In genomic region chr19:12668937-12669271, GRCh38 we compare ENCODE assay signal across 9 cellular contexts. TPM values are rescaled to one million over a fixed set of nuclear protein-coding genes. Genes with fewer than 3 reads are reported as not detected.
DNase-seq lines count a peak whose midpoint lies in the region; TF ChIP-seq lines count a peak whose summit lies in the region.
"Had no signal": no experiment of that assay in that cellular context is flagged by ENCODE, and none has a peak within 500 bp of the region (broad histone marks: within the 10 kb centered on the region; RNA-seq: fewer than 3 reads in every experiment).

No MANE protein-coding gene starts in this region.

- peaks cover 67% of the 10 kb centered on the region for H3K4me1 Mint-ChIP-seq in nephron progenitor cell

- CTCF ChIA-PET in GM10248 (lab: Yijun Ruan, JAX) = interaction anchor here (0.6 to 7.4 kb wide), 7 partner anchors 9 to 127 kb away, joined by 3 to 93 read pairs (median 4); no protein-coding TSS in a partner anchor

- H3K79me2 ChIP-seq in fibroblast of lung (ENCODE audit: control insufficient read depth, insufficient read depth, low read length) = peaks cover 30% of the 10 kb centered on the region

- H3K4me3 ChIP-seq in GM12875 (ENCODE audit: low read depth, low read length) (peak overlapping the region; percentile 85), NT2/D1 (ENCODE audit: insufficient read length, low read depth) (peak overlapping the region; percentile 89), fibroblast of lung (replicated peaks in 1 of 4; ENCODE audit: control extremely low read depth in 1 of 4, insufficient read depth in 1 of 4, low read depth in 3 of 4, low read length in 4 of 4) (peak overlapping the region; percentile 86 to 94 (median 88))

- peaks cover 26% of the 10 kb centered on the region for H3K4me1 ChIP-seq in NT2/D1 (ENCODE audit: insufficient read depth, insufficient read length)
- H3K4me1 ChIP-seq in fibroblast of lung (ENCODE audit: control insufficient read depth, extremely low read depth, insufficient read depth, low read length) = peaks cover 12% of the 10 kb centered on the region

- H3K4me2 ChIP-seq in fibroblast of lung (ENCODE audit: extremely low read depth, insufficient read depth, low read length) = peak overlapping the region; percentile 77

- H3K27me3 ChIP-seq in NT2/D1 (ENCODE audit: insufficient read depth, insufficient read length) = no peaks in the 10 kb centered on the region
- H3K27me3 ChIP-seq in fibroblast of lung (ENCODE audit: control insufficient read depth, insufficient read depth, low read length) = no peaks in the 10 kb centered on the region

- DNase-seq in NT2/D1 (ENCODE audit: low read depth, low spot score) (no peak), fibroblast of lung (ENCODE audit: low read depth in 2 of 2) (peak; percentile 55 to 67), nephron progenitor cell (peak; percentile 53), substantia nigra (lab: John Stamatoyannopoulos, UW) (peak in 20 of 49 donors; percentile 31 to 82 (median 64)), GM10248 (ENCODE audit: extremely low spot score) (no peak), NCI-H1436 treated with DMSO at 0.1 percent for 48 hours (lab: John Stamatoyannopoulos, UW) (no peak)
- DNase-seq in activated T-helper 1 cell treated with anti-CD3 and anti-CD28 coated beads, Interleukin-2, amount 50 U/mL, for 16 hours (ENCODE audit: low read depth in 1 of 2, low spot score in 1 of 2) = peak; percentile 23 to 37

- H3K36me3 Mint-ChIP-seq in nephron progenitor cell (ENCODE audit: low read depth) = peaks cover 13% of the 10 kb centered on the region

- POLR2A ChIA-PET in GM10248 (lab: Yijun Ruan, JAX) = interaction anchor here (1.3 kb wide), 1 partner anchor 29 kb away, joined by 4 read pairs; no protein-coding TSS in a partner anchor

- H3K9ac ChIP-seq in NT2/D1 (ENCODE audit: insufficient read length, low read depth) (peak overlapping the region; percentile 98), fibroblast of lung (ENCODE audit: insufficient read depth, low read length) (peak overlapping the region; percentile 91)

- no peak for TF ChIP-seq CTCF in GM12875 (IDR thresholded peaks at IDR 0.05; ENCODE audit: borderline replicate concordance, insufficient read depth, low read depth, low read length)
- TF ChIP-seq CTCF in fibroblast of lung (conservative IDR thresholded peaks at IDR 0.05 in 1 of 2, IDR thresholded peaks at IDR 0.05 in 1 of 2; ENCODE audit: low read depth in 1 of 2, low read length in 2 of 2) = no peak
- no peak for TF ChIP-seq CTCF in nephron progenitor cell (IDR thresholded peaks at IDR 0.05)
- no peak for TF ChIP-seq CTCF in GM10248 (IDR thresholded peaks at IDR 0.05; ENCODE audit: control extremely low read depth, extremely low read depth, low read depth, missing control alignments)

- H3K27me3 Mint-ChIP-seq in nephron progenitor cell (ENCODE audit: low read depth, poor library complexity) = peaks cover 4% of the 10 kb centered on the region

- H3K27ac ChIP-seq in fibroblast of lung (ENCODE audit: insufficient read depth, low read length) = peak overlapping the region; percentile 100
- peak overlapping the region; percentile 99 for H3K27ac ChIP-seq in substantia nigra (ENCODE audit: low read depth, low read length, poor library complexity, severe bottlenecking)

- H4K20me1 ChIP-seq in fibroblast of lung (ENCODE audit: control insufficient read depth, extremely low read depth, insufficient read depth, low read length) = no peaks in the 10 kb centered on the region

- H3K9me3 Mint-ChIP-seq in nephron progenitor cell = no peaks in the 10 kb centered on the region

- H3K27ac Mint-ChIP-seq in nephron progenitor cell = peak overlapping the region; percentile 81

- peak overlapping the region; percentile 97 for H3K4me3 Mint-ChIP-seq in nephron progenitor cell

- H3K9me3 ChIP-seq in NT2/D1 (ENCODE audit: insufficient read depth, low read length) (no peaks in the 10 kb centered on the region), fibroblast of lung (ENCODE audit: control insufficient read depth, insufficient read depth, low read depth, low read length) (no peaks in the 10 kb centered on the region)

- peak overlapping the region; percentile 97 for H2AFZ ChIP-seq in fibroblast of lung (ENCODE audit: low read length)

- peaks cover 53% of the 10 kb centered on the region for H3K36me3 ChIP-seq in NT2/D1 (ENCODE audit: insufficient read depth, insufficient read length, low read length)
- H3K36me3 ChIP-seq in fibroblast of lung (ENCODE audit: control insufficient read depth, insufficient read depth, low read length) = peaks cover 10% of the 10 kb centered on the region

RNA-seq across cellular contexts. Expression of gene WDR83, which starts 2.3 kb away (rescaled TPM):
- total RNA-seq in fibroblast of lung = 8.7 and 11.7 TPM in 2 replicates
- 4.1 and 5.1 TPM in 2 replicates for polyA plus RNA-seq in fibroblast of lung
- 8.5 and 10.4 TPM in 2 replicates for polyA plus RNA-seq in fibroblast of lung (2012)
- polyA minus RNA-seq in fibroblast of lung (ENCODE audit: low replicate concordance) = 4.8 and 6.3 TPM in 2 replicates

RNA-seq across cellular contexts. Expression of gene MAN2B1, which starts 2.4 kb away (rescaled TPM):
- 33.1 and 36.0 TPM in 2 replicates for total RNA-seq in fibroblast of lung
- polyA plus RNA-seq in fibroblast of lung = 28.3 and 30.7 TPM in 2 replicates
- 31.8 and 38.8 TPM in 2 replicates for polyA plus RNA-seq in fibroblast of lung (2012)
- polyA minus RNA-seq in fibroblast of lung (ENCODE audit: low replicate concordance) = 21.2 and 23.2 TPM in 2 replicates

RNA-seq across cellular contexts. Expression of gene DHPS, which starts 12.8 kb away (rescaled TPM):
- 56.5 and 60.4 TPM in 2 replicates for total RNA-seq in fibroblast of lung
- polyA plus RNA-seq in fibroblast of lung = 43.2 and 52.2 TPM in 2 replicates
- polyA plus RNA-seq in fibroblast of lung (2012) = 41.3 and 53.9 TPM in 2 replicates
- 61.2 and 81.9 TPM in 2 replicates for polyA minus RNA-seq in fibroblast of lung (ENCODE audit: low replicate concordance)

RNA-seq across cellular contexts. Expression of gene GNG14, which starts 18.9 kb away (rescaled TPM):
- total RNA-seq in fibroblast of lung = not detected in 2 replicates
- not detected in 2 replicates for polyA plus RNA-seq in fibroblast of lung
- not detected in 2 replicates for polyA plus RNA-seq in fibroblast of lung (2012)
- 2.9 TPM in 1 of 2 replicates, not detected in the other for polyA minus RNA-seq in fibroblast of lung (ENCODE audit: low replicate concordance)
- total RNA-seq: frontal cortex had no signal

RNA-seq across cellular contexts. Expression of gene FBXW9, which starts 27.5 kb away (rescaled TPM):
- 3.1 and 3.3 TPM in 2 replicates for total RNA-seq in fibroblast of lung
- 3.3 and 4.4 TPM in 2 replicates for polyA plus RNA-seq in fibroblast of lung
- polyA plus RNA-seq in fibroblast of lung (2012) = 6.4 and 6.9 TPM in 2 replicates
- polyA minus RNA-seq in fibroblast of lung (ENCODE audit: low replicate concordance) = 6.7 and 10.1 TPM in 2 replicates

Comparison
In these comparisons a context has a peak if more than half of its experiments do, and no peak if none do; other contexts are left out.
1. DNase-seq: peak in activated T-helper 1 cell treated with anti-CD3 and anti-CD28 coated beads, Interleukin-2, amount 50 U/mL, for 16 hours (2 of 2), fibroblast of lung (2 of 2) and nephron progenitor cell (single experiment); none in NT2/D1 (single experiment), GM10248 (single experiment) and NCI-H1436 treated with DMSO at 0.1 percent for 48 hours (single experiment).
2. Peak in every context shown above with its lines, with median percentiles within 50 percentile points of each other: H3K4me3 ChIP-seq.